ENCODE assay signal across 19 cellular contexts in the genomic region with DNA sequence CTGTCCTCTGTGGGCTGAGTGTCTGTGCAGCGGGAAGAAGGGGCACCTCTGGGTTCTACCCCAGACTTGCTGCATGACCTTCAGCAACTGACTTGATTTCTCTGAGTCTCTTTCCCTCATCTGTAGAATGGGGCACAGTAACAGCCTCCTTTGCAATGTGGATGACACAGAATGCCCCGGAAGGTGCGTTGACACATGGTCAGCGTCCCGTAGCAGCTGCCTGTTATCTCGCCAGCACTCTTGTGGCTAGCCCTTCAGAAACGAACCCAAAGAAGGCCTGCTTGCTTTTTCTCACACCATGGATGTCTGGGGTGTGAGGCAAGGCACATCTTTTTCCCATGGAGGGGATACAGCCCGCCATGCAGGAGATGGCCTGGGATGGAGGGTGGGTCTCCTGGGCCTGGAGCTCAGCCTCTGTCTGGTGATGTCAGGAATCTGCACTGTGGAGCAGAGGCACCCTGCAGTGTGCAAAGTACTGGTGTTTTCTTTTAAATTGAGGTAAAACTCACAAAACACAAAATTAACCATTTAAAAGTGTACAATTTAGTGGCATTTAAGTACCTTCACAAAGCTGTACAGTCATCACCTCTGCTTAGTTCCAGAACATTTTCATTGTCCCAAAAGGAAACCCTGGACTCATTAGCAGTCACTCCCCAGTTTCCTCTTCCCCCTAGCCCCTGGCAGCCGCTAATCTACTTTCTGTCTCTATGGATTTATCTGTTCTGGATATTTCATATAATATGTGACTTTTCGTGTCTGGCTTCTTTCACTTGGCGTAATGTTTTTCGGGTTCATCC. TPM values are rescaled to one million over a fixed set of nuclear protein-coding genes. Genes with fewer than 3 reads are reported as not detected.
DNase-seq lines count a peak whose midpoint lies in the region; ATAC-seq, FAIRE-seq and TF ChIP-seq lines count a peak whose summit lies in the region.
"Had no signal": no experiment of that assay in that cellular context is flagged by ENCODE, and none has a peak within 500 bp of the region (broad histone marks: within the 10 kb centered on the region; RNA-seq: fewer than 3 reads in every experiment).

No MANE protein-coding gene starts in this region.

- TF ChIP-seq CTCF in GM12878 (IDR thresholded peaks at IDR 0.05 in 2 of 3, conservative IDR thresholded peaks at IDR 0.05 in 1 of 3; ENCODE audit: control insufficient read depth in 2 of 3, extremely low read depth in 1 of 3, insufficient read depth in 1 of 3, low read depth in 3 of 3, low read length in 3 of 3) (no peak), natural killer cell (IDR thresholded peaks at IDR 0.05) (no peak)

- no peaks in the 10 kb centered on the region for H4K20me1 ChIP-seq in BLaER1
- H4K20me1 ChIP-seq in GM12878 (ENCODE audit: control insufficient read depth, insufficient read depth), result no peaks in the 10 kb centered on the region

- CTCF ChIA-PET in CD8-positive, alpha-beta memory T cell (lab: Charles Lee), result interaction anchor here (1.0 to 1.6 kb wide), 5 partner anchors 11 to 61 kb away, joined by 3 to 6 read pairs (median 3); partner anchors contain the start of gene PPP1R16B
- CTCF ChIA-PET in GM12878 (lab: Yijun Ruan, JAX), result interaction anchor here (0.7 to 1.6 kb wide), 6 partner anchors 10 to 114 kb away, joined by 3 to 5 read pairs (median 3); no protein-coding TSS in a partner anchor
- CTCF ChIA-PET in naive thymus-derived CD4-positive, alpha-beta T cell (lab: Charles Lee), result no interaction called here

- peak overlapping the region in 2 of 7 donors; percentile 1 to 48 for H3K4me3 Mint-ChIP-seq in CD8-positive, alpha-beta memory T cell
- no peak overlapping the region for H3K4me3 Mint-ChIP-seq in natural killer cell
- H3K4me3 Mint-ChIP-seq in naive thymus-derived CD4-positive, alpha-beta T cell, result no peak overlapping the region
- H3K4me3 Mint-ChIP-seq: activated CD8-positive, alpha-beta T cell treated with anti-CD3 and anti-CD28 coated beads for 36 hours; dendritic cell treated with granulocyte-macrophage colony-stimulating factor and Interleukin-4, amounts not matched to agents 40 ng/mL and 50 ng/mL, for 4 days had no signal

- no peak for TF ChIP-seq EP300 in GM12878 (IDR thresholded peaks at IDR 0.05; ENCODE audit: borderline replicate concordance in 1 of 2, control insufficient read depth in 1 of 2, low read depth in 2 of 2, low read length in 2 of 2)

- H2AFZ ChIP-seq in GM12878 (ENCODE audit: control insufficient read depth, low read depth, low read length), result no peak overlapping the region

- H3K27ac ChIP-seq in BLaER1 (peak overlapping the region; percentile 30; the same call in 1 of the 2 replicates), GM12878 (ENCODE audit: control insufficient read depth, insufficient read depth) (peak overlapping the region; percentile 5; the same call in 1 of the 2 replicates)
- no peak overlapping the region for H3K27ac ChIP-seq in CD8-positive, alpha-beta memory T cell (ENCODE audit: low read depth, low read length)
- no peak overlapping the region for H3K27ac ChIP-seq in naive thymus-derived CD4-positive, alpha-beta T cell (ENCODE audit: low read depth, low read length)
- H3K27ac ChIP-seq: tibial artery, WERI-Rb-1 had no signal

- WGBS in GM12878 (ENCODE audit: insufficient coverage, insufficient replicate concordance, low lambda C conversion rate, missing lambda C conversion rate), result 69% methylated on average over 12 of the region's 12 CpGs

- BruUV-seq in GM12878 (replicated peaks; lab: Mats Ljungman, UMichigan), result no TSS peak

- SMC1A ChIA-PET in GM12878 (lab: Charles Lee; ENCODE audit: uncharacterized antibody, unreplicated experiment), result interaction anchor here (1.0 to 13.6 kb wide), 7 partner anchors 7 to 115 kb away, joined by 3 to 248 read pairs (median 3); no protein-coding TSS in a partner anchor

- H3K4me3 ChIP-seq in BLaER1, result no peak overlapping the region
- no peak overlapping the region for H3K4me3 ChIP-seq in CD8-positive, alpha-beta memory T cell (ENCODE audit: low read length)
- H3K4me3 ChIP-seq in GM12878, result no peak overlapping the region
- no peak overlapping the region for H3K4me3 ChIP-seq in naive thymus-derived CD4-positive, alpha-beta T cell (ENCODE audit: low read length)
- H3K4me3 ChIP-seq: mucosa of descending colon, tibial artery had no signal

- H3K79me2 ChIP-seq in GM12878 (ENCODE audit: control insufficient read depth, insufficient read depth, low read length), result peaks cover 78% of the 10 kb centered on the region

- H3K9me3 Mint-ChIP-seq in CD8-positive, alpha-beta memory T cell, result no peaks in the 10 kb centered on the region
- no peaks in the 10 kb centered on the region for H3K9me3 Mint-ChIP-seq in natural killer cell
- H3K9me3 Mint-ChIP-seq in naive thymus-derived CD4-positive, alpha-beta T cell, result peaks cover 0 to 2% (median 0%) of the 10 kb centered on the region in 11 donors
- H3K9me3 Mint-ChIP-seq: activated CD8-positive, alpha-beta T cell treated with anti-CD3 and anti-CD28 coated beads for 36 hours; dendritic cell treated with granulocyte-macrophage colony-stimulating factor and Interleukin-4, amounts not matched to agents 40 ng/mL and 50 ng/mL, for 4 days had no signal

- H3K9ac ChIP-seq in BLaER1 (no peak overlapping the region), GM12878 (ENCODE audit: control insufficient read depth, insufficient read depth, low read length) (no peak overlapping the region; the same call in 1 of the 2 replicates)

- H3K9me3 ChIP-seq in BLaER1 (peaks cover 5% of the 10 kb centered on the region), GM12878 (replicated peaks; ENCODE audit: control insufficient read depth, insufficient read depth, low read length) (no peaks in the 10 kb centered on the region)
- H3K9me3 ChIP-seq in CD8-positive, alpha-beta memory T cell (ENCODE audit: low read length), result no peaks in the 10 kb centered on the region
- no peaks in the 10 kb centered on the region for H3K9me3 ChIP-seq in naive thymus-derived CD4-positive, alpha-beta T cell (ENCODE audit: control insufficient read depth in 2 of 3, low read length in 3 of 3)
- H3K9me3 ChIP-seq: mucosa of descending colon had no signal

- H3K27ac Mint-ChIP-seq in CD8-positive, alpha-beta memory T cell, result peak overlapping the region in 6 of 8 donors; percentile 38 to 85 (median 60)
- peak overlapping the region; percentile 44 to 72 for H3K27ac Mint-ChIP-seq in natural killer cell
- H3K27ac Mint-ChIP-seq in naive thymus-derived CD4-positive, alpha-beta T cell, result peak overlapping the region in 1 of 9 donors; percentile 8
- H3K27ac Mint-ChIP-seq: activated CD8-positive, alpha-beta T cell treated with anti-CD3 and anti-CD28 coated beads for 36 hours; dendritic cell treated with granulocyte-macrophage colony-stimulating factor and Interleukin-4, amounts not matched to agents 40 ng/mL and 50 ng/mL, for 4 days had no signal

- H3K36me3 ChIP-seq in BLaER1, result no peaks in the 10 kb centered on the region
- no peaks in the 10 kb centered on the region for H3K36me3 ChIP-seq in CD8-positive, alpha-beta memory T cell (ENCODE audit: insufficient read depth, low read length)
- peaks cover 4 to 5% of the 10 kb centered on the region in 2 experiments; a peak in 3 of 4 replicates for H3K36me3 ChIP-seq in GM12878 (ENCODE audit: control insufficient read depth in 2 of 2, insufficient read depth in 2 of 2, low read length in 1 of 2)
- no peaks in the 10 kb centered on the region for H3K36me3 ChIP-seq in naive thymus-derived CD4-positive, alpha-beta T cell (ENCODE audit: control insufficient read depth in 2 of 3, insufficient read depth in 3 of 3, low read length in 3 of 3)
- H3K36me3 ChIP-seq: tibial artery, WERI-Rb-1 had no signal

- DNase-seq in CD8-positive, alpha-beta memory T cell, result no peak
- DNase-seq in GM12878 (ENCODE audit: low read depth, low spot score), result no peak
- no peak for DNase-seq in natural killer cell
- no peak for DNase-seq in naive thymus-derived CD4-positive, alpha-beta T cell
- DNase-seq in central memory CD4-positive, alpha-beta T cell, result no peak
- DNase-seq: activated CD8-positive, alpha-beta T cell treated with anti-CD3 and anti-CD28 coated beads for 36 hours; EL; erythroblast; foreskin melanocyte; mucosa of descending colon; NCI-H1092 treated with DMSO at 0.1 percent for 48 hours; NCI-H2029 treated with DMSO at 0.1 percent for 48 hours; T-helper 2 cell; tibial artery; WERI-Rb-1 had no signal

- FAIRE-seq in GM12878 (lab: Jason Lieb, UNC), result no peak
- FAIRE-seq: H54 had no signal

- H3K27me3 ChIP-seq in BLaER1, result no peaks in the 10 kb centered on the region
- no peaks in the 10 kb centered on the region for H3K27me3 ChIP-seq in CD8-positive, alpha-beta memory T cell (ENCODE audit: insufficient read depth, low read length, poor library complexity, severe bottlenecking)
- no peaks in the 10 kb centered on the region for H3K27me3 ChIP-seq in GM12878 (replicated peaks in 1 of 2; ENCODE audit: control insufficient read depth in 2 of 2, insufficient read depth in 2 of 2, low read length in 1 of 2)
- no peaks in the 10 kb centered on the region for H3K27me3 ChIP-seq in naive thymus-derived CD4-positive, alpha-beta T cell (ENCODE audit: control insufficient read depth in 2 of 2, insufficient read depth in 2 of 2, low read length in 2 of 2)

- no peak for TF ChIP-seq RAD21 in GM12878 (IDR thresholded peaks at IDR 0.05; ENCODE audit: insufficient read depth, low read depth, low read length)

- H3K36me3 Mint-ChIP-seq in CD8-positive, alpha-beta memory T cell, result peaks cover 0 to 45% (median 2%) of the 10 kb centered on the region in 3 donors
- no peaks in the 10 kb centered on the region for H3K36me3 Mint-ChIP-seq in natural killer cell
- peaks cover 3 to 29% (median 17%) of the 10 kb centered on the region in 5 donors for H3K36me3 Mint-ChIP-seq in naive thymus-derived CD4-positive, alpha-beta T cell

- no peak for TF ChIP-seq POLR2A in GM12878 (IDR thresholded peaks at IDR 0.05; ENCODE audit: low read depth, low read length)

- POLR2A ChIA-PET in CD8-positive, alpha-beta memory T cell (lab: Charles Lee), result no interaction called here
- POLR2A ChIA-PET in GM12878 (lab: Charles Lee), result interaction anchor here (0.7 to 2.2 kb wide), 6 partner anchors 8 to 30 kb away, joined by 3 to 7 read pairs (median 4); no protein-coding TSS in a partner anchor
- POLR2A ChIA-PET in naive thymus-derived CD4-positive, alpha-beta T cell (lab: Charles Lee), result no interaction called here

- RAD21 ChIA-PET in GM12878 (lab: Charles Lee; ENCODE audit: unreplicated experiment), result interaction anchor here (1.0 to 2.1 kb wide), 5 partner anchors 8 to 60 kb away, joined by 3 to 5 read pairs (median 5); no protein-coding TSS in a partner anchor

- H3K27me3 Mint-ChIP-seq in CD8-positive, alpha-beta memory T cell, result no peaks in the 10 kb centered on the region
- no peaks in the 10 kb centered on the region for H3K27me3 Mint-ChIP-seq in natural killer cell (ENCODE audit: low read depth in 2 of 2)
- H3K27me3 Mint-ChIP-seq in naive thymus-derived CD4-positive, alpha-beta T cell, result no peaks in the 10 kb centered on the region
- H3K27me3 Mint-ChIP-seq: activated CD8-positive, alpha-beta T cell treated with anti-CD3 and anti-CD28 coated beads for 36 hours; dendritic cell treated with granulocyte-macrophage colony-stimulating factor and Interleukin-4, amounts not matched to agents 40 ng/mL and 50 ng/mL, for 4 days had no signal

- in situ Hi-C loops in GM12878 (cut with MboI), result no loop called here

- H3K4me2 ChIP-seq in BLaER1 (peak overlapping the region; percentile 55), GM12878 (ENCODE audit: control insufficient read depth, insufficient read depth) (peak overlapping the region; percentile 27; the same call in 1 of the 2 replicates)

- H3K4me1 Mint-ChIP-seq in CD8-positive, alpha-beta memory T cell, result peaks cover 56 to 85% (median 74%) of the 10 kb centered on the region in 3 donors
- peaks cover 49 to 69% of the 10 kb centered on the region in 2 donors for H3K4me1 Mint-ChIP-seq in natural killer cell
- peaks cover 17 to 63% (median 43%) of the 10 kb centered on the region in 7 donors for H3K4me1 Mint-ChIP-seq in naive thymus-derived CD4-positive, alpha-beta T cell

- ATAC-seq in GM12878 (no peak), natural killer cell (peak; percentile 51 to 72 (median 60)), GM18870 (IDR thresholded peaks at IDR 0.05; ENCODE audit: unreplicated experiment) (no peak)
- no peak for ATAC-seq in naive thymus-derived CD4-positive, alpha-beta T cell
- ATAC-seq: activated CD8-positive, alpha-beta T cell treated with anti-CD3 and anti-CD28 coated beads for 36 hours; mucosa of descending colon had no signal

- H3K4me1 ChIP-seq in BLaER1, result peaks cover 71% of the 10 kb centered on the region
- peaks cover 48% of the 10 kb centered on the region for H3K4me1 ChIP-seq in CD8-positive, alpha-beta memory T cell (ENCODE audit: insufficient read depth, low read length)
- H3K4me1 ChIP-seq in GM12878 (ENCODE audit: control insufficient read depth, insufficient read depth, low read length), result peaks cover 67% of the 10 kb centered on the region
- H3K4me1 ChIP-seq in naive thymus-derived CD4-positive, alpha-beta T cell (ENCODE audit: control insufficient read depth in 2 of 2, insufficient read depth in 2 of 2, low read length in 2 of 2), result peaks cover 6 to 41% of the 10 kb centered on the region in 2 donors
- H3K4me1 ChIP-seq: tibial artery had no signal

- intact Hi-C loops in GM12878 (cut with micrococcal nuclease; ENCODE audit: unreplicated experiment) (no loop called here), natural killer cell (cut with micrococcal nuclease) (no loop called here)
- intact Hi-C loops in naive thymus-derived CD4-positive, alpha-beta T cell (cut with micrococcal nuclease), result no loop called here

RNA-seq across cellular contexts. Expression of gene FAM83D, which starts 59.8 kb away (rescaled TPM):
- total RNA-seq in CD8-positive, alpha-beta memory T cell, result 10 to 100 TPM; 11.9 to 13.2 TPM
- polyA plus RNA-seq in CD8-positive, alpha-beta memory T cell, result 2.3 TPM
- 14.1 and 16.3 TPM in 2 replicates for total RNA-seq in GM12878 (2013; cell fraction: nucleolus; rRNA removed)
- total RNA-seq in GM12878 (2014; rRNA removed) (21.5 and 21.6 TPM in 2 replicates), GM12878 (2014; rRNA removed; fragmentation: Illumina TruSeq; extraction: Trizol) (12.7 and 13.6 TPM in 2 replicates), GM12878 (2021) (16.6 and 18.2 TPM in 2 replicates), natural killer cell (1 to 10 TPM; 1.1 to 2.7 (median 2.1) TPM)
- 7.7 TPM for polyA plus RNA-seq in GM12878 (2011; ENCODE audit: low read depth)
- polyA plus RNA-seq in GM12878 (2011; rRNA removed) (32.4 and 34.8 TPM in 2 replicates), GM12878 (2014; fragmentation: Illumina TruSeq; extraction: Trizol) (19.7 and 20.2 TPM in 2 replicates), GM12878 (2014; fragmentation: Nextera tagmentation; extraction: Ambion mirVana) (1 to 10 TPM; 4.5 to 6.0 TPM), GM12878 (2014; rRNA removed) (17.4 and 19.1 TPM in 2 replicates), GM12878 (2016; fragmentation: Nextera tagmentation; extraction: Ambion mirVana) (10 to 100 TPM; 34.1 to 34.2 TPM)
- 28.1 and 32.3 TPM in 2 replicates for polyA plus RNA-seq in GM12878 (2011; cell fraction: cytosol; rRNA removed)
- 37.1 and 42.7 TPM in 2 replicates for polyA plus RNA-seq in GM12878 (2011; cell fraction: nucleus; rRNA removed)
- polyA plus RNA-seq in GM12878 (2012), result 9.5 and 10.5 TPM in 2 replicates
- 37.1 and 42.8 TPM in 2 replicates for polyA minus RNA-seq in GM12878 (2011; rRNA and poly(A)+ RNA removed)
- 13.1 and 15.3 TPM in 2 replicates for polyA minus RNA-seq in GM12878 (2011; cell fraction: cytosol; rRNA and poly(A)+ RNA removed)
- 18.9 and 35.2 TPM in 2 replicates for polyA minus RNA-seq in GM12878 (2011; cell fraction: nucleus; rRNA and poly(A)+ RNA removed)
- total RNA-seq in naive thymus-derived CD4-positive, alpha-beta T cell, result 10 to 100 TPM in 1 of 5 experiments, 1 to 10 TPM in 4; 1.4 to 11.1 (median 1.8) TPM
- polyA plus RNA-seq in naive thymus-derived CD4-positive, alpha-beta T cell, result 1 to 10 TPM in 1 of 2 donors, under 1 TPM in 1; 0.82 to 2.0 TPM

Comparison
In these comparisons a context has a peak if more than half of its experiments do, and no peak if none do; other contexts are left out.
1. H3K27ac ChIP-seq: peak in BLaER1 (single experiment) and GM12878 (single experiment); none in CD8-positive, alpha-beta memory T cell (single experiment) and naive thymus-derived CD4-positive, alpha-beta T cell (single experiment).
2. ATAC-seq: peak in natural killer cell (3 of 3); none in GM12878 (single experiment), naive thymus-derived CD4-positive, alpha-beta T cell (single experiment) and GM18870 (single experiment).